12 cellular contexts compared by ENCODE assay signal in genomic region chr13:40613954-40614353, GRCh38. TPM values are rescaled to one million over a fixed set of nuclear protein-coding genes. Genes with fewer than 3 reads are reported as not detected.
DNase-seq lines count a peak whose midpoint lies in the region; ATAC-seq and TF ChIP-seq lines count a peak whose summit lies in the region.
"Had no signal": no experiment of that assay in that cellular context is flagged by ENCODE, and none has a peak within 500 bp of the region (broad histone marks: within the 10 kb centered on the region; RNA-seq: fewer than 3 reads in every experiment).

No MANE protein-coding gene starts in this region.

- peak overlapping the region; percentile 7; the same call in 1 of the 2 replicates for H3K9ac ChIP-seq in SU-DHL-6 (ENCODE audit: low read length)

- TF ChIP-seq POLR2A in gastroesophageal sphincter (IDR thresholded peaks at IDR 0.05): no peak

- no peak for TF ChIP-seq EP300 in gastroesophageal sphincter (IDR thresholded peaks at IDR 0.05)

- no peak for ATAC-seq in gastroesophageal sphincter
- no peak for ATAC-seq in psoas muscle
- no peak for ATAC-seq in GM21529 (IDR thresholded peaks at IDR 0.05; ENCODE audit: unreplicated experiment)
- ATAC-seq: SK-N-SH treated with all-trans-retinoic acid at 6 μM for 48 hours had no signal

- H3K9me2 ChIP-seq in DOHH2 (replicated peaks; ENCODE audit: control insufficient read depth, low read length): no peaks in the 10 kb centered on the region
- H3K9me2 ChIP-seq in SU-DHL-6 (replicated peaks; ENCODE audit: insufficient read depth, low read length): no peaks in the 10 kb centered on the region

- intact Hi-C loops in psoas muscle (cut with DNase I): no loop called here

- WGBS in gastroesophageal sphincter (ENCODE audit: low coverage in 1 of 2), 2 donors: 10 to 52% methylated on average over 4 of the region's 4 CpGs
- WGBS in psoas muscle, 3 donors: 13 to 17% (median 13%) methylated on average over 4 of the region's 4 CpGs

- H4K20me1 ChIP-seq in DOHH2 (ENCODE audit: control insufficient read depth, insufficient read depth, low read depth, low read length): peaks cover 44% of the 10 kb centered on the region; the same call in 1 of the 2 replicates
- H4K20me1 ChIP-seq in SU-DHL-6 (ENCODE audit: low read depth, low read length): no peaks in the 10 kb centered on the region; the same call in 1 of the 2 replicates

- peaks cover 94% of the 10 kb centered on the region for H3K4me1 ChIP-seq in DOHH2 (ENCODE audit: control insufficient read depth, low read length)
- H3K4me1 ChIP-seq in gastroesophageal sphincter: peaks cover 15 to 100% (median 37%) of the 10 kb centered on the region in 3 donors
- peaks cover 100% of the 10 kb centered on the region for H3K4me1 ChIP-seq in psoas muscle
- H3K4me1 ChIP-seq in BE2C: no peaks in the 10 kb centered on the region

- no peak overlapping the region for H2AFZ ChIP-seq in SU-DHL-6 (ENCODE audit: low read depth, low read length, severe bottlenecking)

- H3K27ac ChIP-seq in DOHH2 (ENCODE audit: low read depth, low read length) (0 out of 2 replicates have a peak overlapping the region, but pooled peaks have one; percentile 9), SU-DHL-6 (ENCODE audit: low read depth, low read length) (peak overlapping the region; percentile 60), gastroesophageal sphincter (peak overlapping the region in 3 of 4 donors; percentile 20 to 57 (median 50)), psoas muscle (peak overlapping the region; percentile 71)
- H3K27ac ChIP-seq: brain microvascular endothelial cell had no signal

- H3K27me3 ChIP-seq in DOHH2 (ENCODE audit: control insufficient read depth, low read length) (no peaks in the 10 kb centered on the region), SU-DHL-6 (ENCODE audit: low read length) (no peaks in the 10 kb centered on the region), gastroesophageal sphincter (no peaks in the 10 kb centered on the region), psoas muscle (ENCODE audit: insufficient read depth in 3 of 3, low read length in 2 of 3) (no peaks in the 10 kb centered on the region), BE2C (peaks cover 12% of the 10 kb centered on the region; the same call in 1 of the 2 replicates)
- H3K27me3 ChIP-seq: brain microvascular endothelial cell, testis had no signal

- H3K4me3 ChIP-seq in DOHH2 (ENCODE audit: low read length) (no peak overlapping the region), SU-DHL-6 (ENCODE audit: insufficient read depth, low read length, poor library complexity, severe bottlenecking) (no peak overlapping the region), gastroesophageal sphincter (no peak overlapping the region), psoas muscle (no peak overlapping the region), BE2C (ENCODE audit: low read depth, low read length) (no peak overlapping the region)
- H3K4me3 ChIP-seq: testis had no signal

- H3F3A ChIP-seq in DOHH2 (ENCODE audit: control insufficient read depth, insufficient read depth) (peaks cover 2% of the 10 kb centered on the region), SU-DHL-6 (ENCODE audit: insufficient read depth) (peaks cover 51% of the 10 kb centered on the region)

- H3K9me3 ChIP-seq in DOHH2 (ENCODE audit: control insufficient read depth, insufficient read depth, low read length): no peaks in the 10 kb centered on the region
- H3K9me3 ChIP-seq in SU-DHL-6 (ENCODE audit: insufficient read depth, low read length): no peaks in the 10 kb centered on the region
- H3K9me3 ChIP-seq in gastroesophageal sphincter: no peaks in the 10 kb centered on the region
- no peaks in the 10 kb centered on the region for H3K9me3 ChIP-seq in psoas muscle
- no peaks in the 10 kb centered on the region for H3K9me3 ChIP-seq in BE2C
- H3K9me3 ChIP-seq: testis had no signal

- H3K4me2 ChIP-seq in DOHH2 (ENCODE audit: low read length): peak overlapping the region; percentile 29
- H3K4me2 ChIP-seq in SU-DHL-6 (ENCODE audit: low read depth, low read length, poor library complexity, severe bottlenecking): peak overlapping the region; percentile 42

- no peak for DNase-seq in psoas muscle
- DNase-seq in GM19240 (ENCODE audit: insufficient read length, low spot score): no peak
- no peak for DNase-seq in NOMO-1 treated with DMSO at 0.1 percent for 48 hours (lab: John Stamatoyannopoulos, UW; ENCODE audit: unreplicated experiment)
- DNase-seq in BE2C: no peak
- DNase-seq: brain microvascular endothelial cell, kidney glomerular epithelial cell, testis had no signal

- TF ChIP-seq CTCF in DOHH2 (IDR thresholded peaks at IDR 0.05; ENCODE audit: low read depth, low read length, poor library complexity, severe bottlenecking) (no peak), SU-DHL-6 (IDR thresholded peaks at IDR 0.05; ENCODE audit: insufficient read depth, low read length, poor library complexity, severe bottlenecking) (no peak), gastroesophageal sphincter (IDR thresholded peaks at IDR 0.05) (no peak), psoas muscle (IDR thresholded peaks at IDR 0.05) (no peak), BE2C (IDR thresholded peaks at IDR 0.05; ENCODE audit: low read depth, low read length) (no peak)

- peaks cover 88% of the 10 kb centered on the region for H3K36me3 ChIP-seq in DOHH2 (ENCODE audit: control insufficient read depth, low read length)
- H3K36me3 ChIP-seq in SU-DHL-6 (ENCODE audit: low read length): peaks cover 14% of the 10 kb centered on the region; the same call in 1 of the 2 replicates
- H3K36me3 ChIP-seq in gastroesophageal sphincter: no peaks in the 10 kb centered on the region
- H3K36me3 ChIP-seq in psoas muscle (ENCODE audit: insufficient read depth in 1 of 2, low read depth in 1 of 2): peaks cover 0 to 3% of the 10 kb centered on the region in 2 donors
- H3K36me3 ChIP-seq in BE2C: no peaks in the 10 kb centered on the region
- H3K36me3 ChIP-seq: brain microvascular endothelial cell had no signal

- peaks cover 100% of the 10 kb centered on the region for H3K79me2 ChIP-seq in DOHH2 (ENCODE audit: control insufficient read depth, low read length)
- peaks cover 100% of the 10 kb centered on the region for H3K79me2 ChIP-seq in SU-DHL-6 (ENCODE audit: insufficient read depth, low read length)

RNA-seq across cellular contexts. Expression of gene FOXO1, which starts 52.5 kb away (rescaled TPM):
- total RNA-seq in gastroesophageal sphincter: 10 to 100 TPM; 52.4 to 72.2 (median 59.5) TPM
- total RNA-seq in psoas muscle: 100 to 1,000 TPM in 2 of 4 donors, 10 to 100 TPM in 2; 54.3 to 160 (median 91.1) TPM
- 10 to 100 TPM; 23.8 to 83.2 (median 68.3) TPM for polyA plus RNA-seq in psoas muscle
- 0.09 TPM for polyA plus RNA-seq in BE2C (2012; ENCODE audit: insufficient read depth, insufficient read length, low read depth)

Comparison
In these comparisons a context has a peak if more than half of its experiments do, and no peak if none do; other contexts are left out.
1. H3K27ac ChIP-seq: peak in every context shown above with its lines; median percentile 71 in psoas muscle; 60 in SU-DHL-6; 50 in gastroesophageal sphincter; 9 in DOHH2.